24 cellular contexts compared by ENCODE assay signal in genomic region chr5:110361501-110361900, GRCh38.
DNase-seq lines count a peak whose midpoint lies in the region; ATAC-seq, FAIRE-seq and TF ChIP-seq lines count a peak whose summit lies in the region.
"Had no signal": no experiment of that assay in that cellular context is flagged by ENCODE, and none has a peak within 500 bp of the region (broad histone marks: within the 10 kb centered on the region; RNA-seq: fewer than 3 reads in every experiment).

No MANE protein-coding gene starts in this region.

- ATAC-seq in RWPE2 (ENCODE audit: low read depth), result 0 out of 3 replicates have a peak, but pooled peaks have one; percentile 27
- ATAC-seq: activated CD4-positive, alpha-beta T cell treated with anti-CD3 and anti-CD28 coated beads for 36 hours; CD8-positive, alpha-beta T cell; gastroesophageal sphincter had no signal

- no peaks in the 10 kb centered on the region for H3K4me1 ChIP-seq in RWPE2 (ENCODE audit: insufficient read depth, poor library complexity, severe bottlenecking)
- H3K4me1 ChIP-seq in mesendoderm (ENCODE audit: control insufficient read depth, low read depth, low read length), result no peaks in the 10 kb centered on the region
- H3K4me1 ChIP-seq in CD8-positive, alpha-beta memory T cell (ENCODE audit: insufficient read depth, low read length), result no peaks in the 10 kb centered on the region
- H3K4me1 ChIP-seq: gastroesophageal sphincter had no signal

- H3K4me1 Mint-ChIP-seq in CD8-positive, alpha-beta memory T cell, result no peaks in the 10 kb centered on the region
- H3K4me1 Mint-ChIP-seq: activated CD4-positive, alpha-beta T cell treated with anti-CD3 and anti-CD28 coated beads for 36 hours had no signal

- no peaks in the 10 kb centered on the region for H3K36me3 ChIP-seq in RWPE2 (ENCODE audit: low read depth)
- H3K36me3 ChIP-seq in mesendoderm (ENCODE audit: control insufficient read depth, insufficient read depth, low read length), result no peaks in the 10 kb centered on the region
- no peaks in the 10 kb centered on the region for H3K36me3 ChIP-seq in CD8-positive, alpha-beta memory T cell (ENCODE audit: insufficient read depth, low read length)
- H3K36me3 ChIP-seq: gastroesophageal sphincter had no signal

- no peak overlapping the region for H3K4me2 ChIP-seq in mesendoderm (ENCODE audit: low read length)

- CTCF ChIA-PET in CD8-positive, alpha-beta memory T cell (lab: Charles Lee), result interaction anchor here (0.6 kb wide), 1 partner anchor 1049 kb away, joined by 3 read pairs; no protein-coding TSS in a partner anchor

- peaks cover 2 to 3% of the 10 kb centered on the region in 2 donors for H3K27me3 Mint-ChIP-seq in CD8-positive, alpha-beta memory T cell
- H3K27me3 Mint-ChIP-seq: activated CD4-positive, alpha-beta T cell treated with anti-CD3 and anti-CD28 coated beads for 36 hours had no signal

- no peak overlapping the region for H3K4me3 Mint-ChIP-seq in CD8-positive, alpha-beta memory T cell
- H3K4me3 Mint-ChIP-seq: activated CD4-positive, alpha-beta T cell treated with anti-CD3 and anti-CD28 coated beads for 36 hours; CD8-positive, alpha-beta T cell had no signal

- H3K27me3 ChIP-seq in RWPE2 (ENCODE audit: insufficient read depth, poor library complexity, severe bottlenecking) (peaks cover 5% of the 10 kb centered on the region), mesendoderm (ENCODE audit: insufficient read depth, low read length, poor library complexity) (no peaks in the 10 kb centered on the region)
- no peaks in the 10 kb centered on the region for H3K27me3 ChIP-seq in CD8-positive, alpha-beta memory T cell (ENCODE audit: insufficient read depth, low read length, poor library complexity, severe bottlenecking)
- H3K27me3 ChIP-seq: gastroesophageal sphincter had no signal

- H4K8ac ChIP-seq in mesendoderm (ENCODE audit: low read depth, low read length), result no peak overlapping the region

- H3K9me3 ChIP-seq in RWPE2 (ENCODE audit: severe bottlenecking), result no peaks in the 10 kb centered on the region
- H3K9me3 ChIP-seq in CD8-positive, alpha-beta memory T cell (ENCODE audit: low read length), result no peaks in the 10 kb centered on the region
- H3K9me3 ChIP-seq: gastroesophageal sphincter had no signal

- H3K27ac Mint-ChIP-seq in CD8-positive, alpha-beta memory T cell, result no peak overlapping the region
- H3K27ac Mint-ChIP-seq: activated CD4-positive, alpha-beta T cell treated with anti-CD3 and anti-CD28 coated beads for 36 hours; CD8-positive, alpha-beta T cell had no signal

- no peaks in the 10 kb centered on the region for H3K36me3 Mint-ChIP-seq in CD8-positive, alpha-beta memory T cell
- H3K36me3 Mint-ChIP-seq: CD8-positive, alpha-beta T cell had no signal

- TF ChIP-seq CTCF in RWPE2 (IDR thresholded peaks at IDR 0.05; ENCODE audit: poor library complexity, severe bottlenecking), result no peak

- peak; percentile 26 for DNase-seq in GM03348 (ENCODE audit: low spot score)
- DNase-seq in RWPE2 (ENCODE audit: low spot score), result no peak
- no peak for DNase-seq in mesendoderm
- DNase-seq in NCI-H187 treated with DMSO at 0.1 percent for 48 hours (lab: John Stamatoyannopoulos, UW), result no peak
- DNase-seq in CD8-positive, alpha-beta memory T cell, result no peak
- no peak for DNase-seq in activated CD8-positive, alpha-beta memory T cell treated with anti-CD3 and anti-CD28 coated beads, Interleukin-2, amount 50 U/mL, for 48 hours
- DNase-seq in NCI-H748 (lab: John Stamatoyannopoulos, UW; ENCODE audit: unreplicated experiment), result no peak
- DNase-seq: activated CD4-positive, alpha-beta T cell treated with anti-CD3 and anti-CD28 coated beads for 36 hours; activated naive CD4-positive, alpha-beta T cell treated with Interleukin-2 at 50 U/mL for 16 hours; activated T-cell treated with anti-CD3 and anti-CD28 coated beads, Interleukin-2, amount 50 U/mL, for 48 hours; CD8-positive, alpha-beta T cell; cerebellar nuclear complex; DMS53; MM.1S; NCI-H69; nucleus accumbens; Right ventricle myocardium superior; stimulated activated CD4-positive, alpha-beta T cell treated with anti-CD3 and anti-CD28 coated beads, Interleukin-2, amount 100 ng/mL, for 48 hours; stimulated activated naive CD4-positive, alpha-beta T cell had no signal

- peak; percentile 59 for FAIRE-seq in endometrium (lab: Jason Lieb, UNC)
- FAIRE-seq: GM12891 had no signal

- no peak overlapping the region for H4K5ac ChIP-seq in mesendoderm (ENCODE audit: low read length)

- no peak overlapping the region for H3K4ac ChIP-seq in mesendoderm (ENCODE audit: low read depth, low read length)

- H3K79me2 ChIP-seq in mesendoderm (ENCODE audit: control insufficient read depth, insufficient read depth, low read length), result no peaks in the 10 kb centered on the region

- H3K18ac ChIP-seq in mesendoderm (ENCODE audit: low read length), result no peak overlapping the region

- POLR2A ChIA-PET in CD8-positive, alpha-beta memory T cell (lab: Charles Lee), result interaction anchor here (0.7 kb wide), 1 partner anchor 92 kb away, joined by 8 read pairs; no protein-coding TSS in a partner anchor

- H2BK15ac ChIP-seq in mesendoderm (replicated peaks; ENCODE audit: low read depth), result no peak overlapping the region

- H3K23ac ChIP-seq in mesendoderm (ENCODE audit: low read length), result no peak overlapping the region

- peak overlapping the region; percentile 28 for H2BK120ac ChIP-seq in mesendoderm (ENCODE audit: low read depth, low read length)

- no peak overlapping the region for H2AK5ac ChIP-seq in mesendoderm (ENCODE audit: low read length)

- H3K79me1 ChIP-seq in mesendoderm (ENCODE audit: low read length), result no peaks in the 10 kb centered on the region

- H3K9me3 Mint-ChIP-seq in CD8-positive, alpha-beta memory T cell, result no peaks in the 10 kb centered on the region
- H3K9me3 Mint-ChIP-seq: CD8-positive, alpha-beta T cell had no signal

- no peak overlapping the region for H3K4me3 ChIP-seq in RWPE2 (ENCODE audit: severe bottlenecking)
- no peak overlapping the region for H3K4me3 ChIP-seq in mesendoderm (ENCODE audit: low read length)
- H3K4me3 ChIP-seq in CD8-positive, alpha-beta memory T cell (ENCODE audit: low read length), result no peak overlapping the region
- H3K4me3 ChIP-seq: gastroesophageal sphincter had no signal

- H3K56ac ChIP-seq in mesendoderm (ENCODE audit: low read length), result no peak overlapping the region

- H3K9ac ChIP-seq in mesendoderm (ENCODE audit: low read length), result no peak overlapping the region

- H3K27ac ChIP-seq in RWPE2 (ENCODE audit: poor library complexity, severe bottlenecking) (no peak overlapping the region), mesendoderm (ENCODE audit: low read depth, low read length) (no peak overlapping the region)
- no peak overlapping the region for H3K27ac ChIP-seq in CD8-positive, alpha-beta memory T cell (ENCODE audit: low read depth, low read length)
- H3K27ac ChIP-seq: epithelial cell of prostate, gastroesophageal sphincter, HL-60 had no signal

- H2BK5ac ChIP-seq in mesendoderm (ENCODE audit: low read length), result no peak overlapping the region
